Comparison of ENCODE assay signal across 29 cellular contexts in genomic region chr1:3217887-3218679, GRCh38.
A peak's percentile ranks its signal among the peaks of the same experiment; 100 is the strongest.
DNase-seq lines count a peak whose midpoint lies in the region; TF ChIP-seq lines count a peak whose summit lies in the region.
"Had no signal": no experiment of that assay in that cellular context is flagged by ENCODE, and none has a peak within 500 bp of the region (broad histone marks: within the 10 kb centered on the region; RNA-seq: fewer than 3 reads in every experiment).

No MANE protein-coding gene starts in this region.

- H3K14ac ChIP-seq in mesenchymal stem cell (ENCODE audit: low read length in 2 of 2) = no peak overlapping the region

- TF ChIP-seq POLR2A in sigmoid colon (IDR thresholded peaks at IDR 0.05) = no peak
- TF ChIP-seq POLR2A in erythroblast (IDR thresholded peaks at IDR 0.05; ENCODE audit: low read length) = no peak

- H3K4me3 ChIP-seq in SJCRH30 (peak overlapping the region; percentile 27), mesenchymal stem cell (ENCODE audit: insufficient read depth in 1 of 2, low read depth in 1 of 2, low read length in 2 of 2) (peak overlapping the region in 1 of 2 experiments; percentile 74), sigmoid colon (peak overlapping the region in 3 of 4 donors; percentile 11 to 28 (median 26)), WERI-Rb-1 (ENCODE audit: low read depth, low read length) (no peak overlapping the region)
- H3K4me3 ChIP-seq: A549, GM23338 had no signal

- no peak overlapping the region for H2AK5ac ChIP-seq in mesenchymal stem cell (ENCODE audit: low read length, severe bottlenecking)

- no peak for TF ChIP-seq CTCF in chondrocyte (IDR thresholded peaks at IDR 0.05)
- no peak for TF ChIP-seq CTCF in sigmoid colon (IDR thresholded peaks at IDR 0.05)
- no peak for TF ChIP-seq CTCF in WERI-Rb-1 (IDR thresholded peaks at IDR 0.05; ENCODE audit: low read depth, low read length)

- H3K9me3 Mint-ChIP-seq in chondrocyte (ENCODE audit: low read depth) = no peaks in the 10 kb centered on the region
- H3K9me3 Mint-ChIP-seq: central memory CD8-positive, alpha-beta T cell; GM23338; IgD-negative memory B cell; WTC11 had no signal

- WGBS in mesenchymal stem cell = 83% methylated on average over 25 of the region's 26 CpGs
- 67 to 83% methylated on average over 26 of the region's 26 CpGs for WGBS in sigmoid colon, 2 donors

- H3K36me3 ChIP-seq in SJCRH30 (no peaks in the 10 kb centered on the region), mesenchymal stem cell (ENCODE audit: control insufficient read depth in 1 of 2, insufficient read depth in 2 of 2, low read depth in 1 of 2, low read length in 2 of 2) (no peaks in the 10 kb centered on the region), sigmoid colon (no peaks in the 10 kb centered on the region), WERI-Rb-1 (no peaks in the 10 kb centered on the region)

- H3K27ac ChIP-seq in SJCRH30 (no peak overlapping the region), mesenchymal stem cell (ENCODE audit: low read length, poor library complexity, severe bottlenecking) (no peak overlapping the region), sigmoid colon (peak overlapping the region in 1 of 4 donors; percentile 28), WERI-Rb-1 (no peak overlapping the region)
- H3K27ac ChIP-seq: A549 had no signal

- no peak overlapping the region for H3K23ac ChIP-seq in mesenchymal stem cell (ENCODE audit: low read length in 2 of 2)

- peaks cover 40% of the 10 kb centered on the region for H3K27me3 ChIP-seq in SJCRH30
- peaks cover 7 to 95% of the 10 kb centered on the region in 2 experiments for H3K27me3 ChIP-seq in mesenchymal stem cell (ENCODE audit: control insufficient read depth in 1 of 2, insufficient read depth in 1 of 2, low read length in 2 of 2)
- H3K27me3 ChIP-seq in sigmoid colon = peaks cover 0 to 76% (median 17%) of the 10 kb centered on the region in 3 donors
- no peaks in the 10 kb centered on the region for H3K27me3 ChIP-seq in WERI-Rb-1 (ENCODE audit: insufficient read depth, low read depth, severe bottlenecking)

- no peak overlapping the region for H3K4me3 Mint-ChIP-seq in chondrocyte (ENCODE audit: unreplicated experiment)
- H3K4me3 Mint-ChIP-seq: activated naive CD8-positive, alpha-beta T cell; CD4-positive, CD25-positive, alpha-beta regulatory T cell; central memory CD8-positive, alpha-beta T cell; GM23338; IgD-negative memory B cell; WTC11 had no signal

- intact Hi-C loops in sigmoid colon (cut with DNase I) = no loop called here

- no peaks in the 10 kb centered on the region for H3K9me3 ChIP-seq in SJCRH30 (replicated peaks)
- no peaks in the 10 kb centered on the region for H3K9me3 ChIP-seq in mesenchymal stem cell (ENCODE audit: control insufficient read depth, low read length)
- H3K9me3 ChIP-seq in sigmoid colon = no peaks in the 10 kb centered on the region
- no peaks in the 10 kb centered on the region for H3K9me3 ChIP-seq in WERI-Rb-1 (ENCODE audit: severe bottlenecking)
- H3K9me3 ChIP-seq: A549 had no signal

- no peak overlapping the region for H2BK5ac ChIP-seq in mesenchymal stem cell (ENCODE audit: low read depth, low read length, poor library complexity, severe bottlenecking)

- H3K27me3 Mint-ChIP-seq in chondrocyte (ENCODE audit: low read depth) = peaks cover 4% of the 10 kb centered on the region
- H3K27me3 Mint-ChIP-seq: CD4-positive, CD25-positive, alpha-beta regulatory T cell had no signal

- no peaks in the 10 kb centered on the region for H3K36me3 Mint-ChIP-seq in chondrocyte (ENCODE audit: low read depth)
- H3K36me3 Mint-ChIP-seq: activated naive CD8-positive, alpha-beta T cell; CD4-positive, CD25-positive, alpha-beta regulatory T cell; IgD-negative memory B cell; WTC11 had no signal

- peak overlapping the region; percentile 60 for H3K9ac ChIP-seq in mesenchymal stem cell (ENCODE audit: low read length)

- H2BK12ac ChIP-seq in mesenchymal stem cell (ENCODE audit: low read length in 2 of 2) = no peak overlapping the region

- H3K4ac ChIP-seq in mesenchymal stem cell (ENCODE audit: low read depth in 1 of 2, low read length in 2 of 2) = no peak overlapping the region

- peak overlapping the region; percentile 51 for H3K27ac Mint-ChIP-seq in chondrocyte (ENCODE audit: unreplicated experiment)
- H3K27ac Mint-ChIP-seq: activated naive CD8-positive, alpha-beta T cell; GM23338; IgD-negative memory B cell; WTC11 had no signal

- no peaks in the 10 kb centered on the region; the same call in 1 of the 2 replicates for H3K4me1 ChIP-seq in SJCRH30
- peaks cover 3% of the 10 kb centered on the region for H3K4me1 ChIP-seq in mesenchymal stem cell (ENCODE audit: control insufficient read depth, insufficient read depth, low read depth, low read length)
- H3K4me1 ChIP-seq in sigmoid colon = peaks cover 0 to 38% (median 30%) of the 10 kb centered on the region in 4 donors
- H3K4me1 ChIP-seq: A549 had no signal

- H3K79me1 ChIP-seq in mesenchymal stem cell (replicated peaks; ENCODE audit: low read length, poor library complexity, severe bottlenecking) = no peaks in the 10 kb centered on the region

- H4K8ac ChIP-seq in mesenchymal stem cell (ENCODE audit: low read length) = no peak overlapping the region

- H4K91ac ChIP-seq in mesenchymal stem cell (ENCODE audit: low read length) = no peak overlapping the region

- no peak overlapping the region for H2BK15ac ChIP-seq in mesenchymal stem cell (ENCODE audit: low read depth, poor library complexity, severe bottlenecking)

- H3K4me2 ChIP-seq in mesenchymal stem cell (ENCODE audit: low read length, poor library complexity, severe bottlenecking) = no peak overlapping the region
- H3K4me2 ChIP-seq: A549, GM23338 had no signal

- no peak for TF ChIP-seq EP300 in sigmoid colon (IDR thresholded peaks at IDR 0.05)

- peaks cover 22% of the 10 kb centered on the region for H3K4me1 Mint-ChIP-seq in chondrocyte (ENCODE audit: low read depth)
- H3K4me1 Mint-ChIP-seq: CD4-positive, CD25-positive, alpha-beta regulatory T cell; central memory CD8-positive, alpha-beta T cell; IgD-negative memory B cell had no signal

- no peak overlapping the region for H3K18ac ChIP-seq in mesenchymal stem cell (ENCODE audit: low read depth in 1 of 2, low read length in 2 of 2)

- H2BK120ac ChIP-seq in mesenchymal stem cell (ENCODE audit: low read depth, low read length) = no peak overlapping the region

- DNase-seq in SJCRH30 (peak in 1 of 2 experiments; percentile 22), chondrocyte (ENCODE audit: low spot score) (no peak), mesenchymal stem cell (no peak), sigmoid colon (no peak), WERI-Rb-1 (no peak), 8988T (no peak), erythroblast (lab: John Stamatoyannopoulos, UW) (no peak)
- DNase-seq in activated CD4-positive, CD25-positive, alpha-beta regulatory T cell (lab: John Stamatoyannopoulos, UW) = no peak
- DNase-seq: activated CD4-positive, alpha-beta T cell treated with anti-CD3 and anti-CD28 coated beads, Interleukin-2, amount 50 U/mL, for 1 hour; activated effector memory CD4-positive, alpha-beta T cell treated with Interleukin-2 at 50 U/mL for 16 hours; activated T-cell treated with anti-CD3 and anti-CD28 coated beads, Interleukin-2, amount 50 U/mL, for 1 hour; AML-193; aorta; CD4-positive, CD25-positive, alpha-beta regulatory T cell; left colon; MV-4-11; NCI-H1694; NCI-H446 treated with DMSO at 0.1 percent for 48 hours; NCI-H82; posterior cingulate gyrus; SIG-M5; stimulated activated CD4-positive, alpha-beta T cell treated with anti-CD3 and anti-CD28 coated beads, Interleukin-4, amount 100 ng/mL, for 4 hours; T1000 had no signal

- no peak overlapping the region for H2AFZ ChIP-seq in mesenchymal stem cell (ENCODE audit: low read depth, low read length)
- H2AFZ ChIP-seq: GM23338 had no signal
